Comparison of ENCODE assay signal across 23 cellular contexts in the genomic region with DNA sequence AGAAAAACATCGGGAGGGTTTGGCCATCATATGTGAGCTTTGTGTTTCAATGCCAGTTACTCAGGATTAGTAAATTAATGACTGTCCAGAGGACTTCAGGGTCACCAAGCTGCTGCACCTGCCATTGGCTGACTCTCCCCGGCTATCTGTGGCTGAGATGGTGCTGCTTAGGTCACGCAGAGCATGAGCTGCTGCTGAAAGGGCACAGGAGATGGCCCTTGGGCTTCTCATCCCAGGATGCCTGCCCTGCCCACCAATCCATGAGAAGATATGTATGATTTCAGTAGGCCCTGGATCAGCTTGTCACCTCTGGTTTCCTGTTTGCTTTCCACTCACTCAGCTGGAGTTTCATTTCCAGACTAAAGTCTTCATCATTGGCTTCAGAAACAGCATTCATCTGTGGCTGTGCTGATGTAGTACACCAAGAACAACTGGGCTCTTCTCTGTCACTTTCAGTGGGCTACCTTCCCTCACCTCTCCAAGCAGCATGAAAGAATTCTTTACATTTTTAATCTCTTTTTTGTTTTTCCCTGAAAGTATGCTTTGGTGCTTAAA. TPM values are rescaled to one million over a fixed set of nuclear protein-coding genes. Genes with fewer than 3 reads are reported as not detected.
A peak's percentile ranks its signal among the peaks of the same experiment; 100 is the strongest.
DNase-seq lines count a peak whose midpoint lies in the region; ATAC-seq lines count a peak whose summit lies in the region.
"Had no signal": no experiment of that assay in that cellular context is flagged by ENCODE, and none has a peak within 500 bp of the region (broad histone marks: within the 10 kb centered on the region; RNA-seq: fewer than 3 reads in every experiment).

No MANE protein-coding gene starts in this region.

- ATAC-seq in activated CD4-positive, alpha-beta T cell treated with anti-CD3 and anti-CD28 coated beads for 36 hours: peak; percentile 52
- ATAC-seq in activated naive CD8-positive, alpha-beta T cell treated with anti-CD3 and anti-CD28 coated beads, Interleukin-2, amount 50 U/mL, for 24 hours: no peak
- ATAC-seq: esophagus mucosa, foreskin keratinocyte had no signal

- POLR2A ChIA-PET in activated CD4-positive, alpha-beta T cell treated with anti-CD3 and anti-CD28 coated beads for 36 hours (lab: Charles Lee): interaction anchor here (0.6 to 1.1 kb wide), 3 partner anchors 43 to 222 kb away, joined by 3 to 4 read pairs (median 4); no protein-coding TSS in a partner anchor

- peak overlapping the region; percentile 84 for H3K27ac Mint-ChIP-seq in activated CD4-positive, alpha-beta T cell treated with anti-CD3 and anti-CD28 coated beads for 36 hours
- H3K27ac Mint-ChIP-seq in activated naive CD8-positive, alpha-beta T cell treated with anti-CD3 and anti-CD28 coated beads, Interleukin-2, amount 50 U/mL, for 24 hours: peak overlapping the region; percentile 6

- CTCF ChIA-PET in activated CD4-positive, alpha-beta T cell treated with anti-CD3 and anti-CD28 coated beads for 36 hours (lab: Charles Lee): interaction anchor here (0.6 to 1.8 kb wide), 6 partner anchors 14 to 237 kb away, joined by 3 to 7 read pairs (median 3); partner anchors contain the start of gene PCBD2

- peaks cover 17% of the 10 kb centered on the region for H3K36me3 Mint-ChIP-seq in activated CD4-positive, alpha-beta T cell treated with anti-CD3 and anti-CD28 coated beads for 36 hours (ENCODE audit: low read depth)
- H3K36me3 Mint-ChIP-seq in activated naive CD8-positive, alpha-beta T cell treated with anti-CD3 and anti-CD28 coated beads, Interleukin-2, amount 50 U/mL, for 24 hours (ENCODE audit: low read depth): peaks cover 3% of the 10 kb centered on the region

- intact Hi-C loops in activated CD4-positive, alpha-beta T cell treated with anti-CD3 and anti-CD28 coated beads for 36 hours (cut with DNase I, micrococcal nuclease): loop anchor here in 1 of 2 experiments (2.0 kb wide), 2 partner anchors 45 to 67 kb away; no protein-coding TSS in a partner anchor

- H3K9me3 Mint-ChIP-seq in activated CD4-positive, alpha-beta T cell treated with anti-CD3 and anti-CD28 coated beads for 36 hours (ENCODE audit: low read depth): no peaks in the 10 kb centered on the region
- no peaks in the 10 kb centered on the region for H3K9me3 Mint-ChIP-seq in activated naive CD8-positive, alpha-beta T cell treated with anti-CD3 and anti-CD28 coated beads, Interleukin-2, amount 50 U/mL, for 24 hours

- H3K4me1 Mint-ChIP-seq in activated CD4-positive, alpha-beta T cell treated with anti-CD3 and anti-CD28 coated beads for 36 hours: peaks cover 28% of the 10 kb centered on the region
- peaks cover 28% of the 10 kb centered on the region for H3K4me1 Mint-ChIP-seq in activated naive CD8-positive, alpha-beta T cell treated with anti-CD3 and anti-CD28 coated beads, Interleukin-2, amount 50 U/mL, for 24 hours

- DNase-seq in activated CD4-positive, alpha-beta T cell treated with anti-CD3 and anti-CD28 coated beads for 36 hours: peak; percentile 29
- DNase-seq in activated CD4-positive, alpha-beta T cell treated with anti-CD3 and anti-CD28 coated beads for 1 hour: no peak
- DNase-seq in stimulated activated CD4-positive, alpha-beta T cell treated with anti-CD3 and anti-CD28 coated beads, Interleukin-1b, Interleukin-23, amount 100 ng/mL, for 48 hours: peak; percentile 12
- DNase-seq in stimulated activated CD4-positive, alpha-beta T cell treated with anti-CD3 and anti-CD28 coated beads, Interleukin-4, amount 100 ng/mL, for 24 hours: no peak
- no peak for DNase-seq in activated naive CD8-positive, alpha-beta T cell treated with anti-CD3 and anti-CD28 coated beads, Interleukin-2, amount 50 U/mL, for 24 hours
- DNase-seq in NCI-H1105 treated with DMSO at 0.1 percent for 48 hours (lab: John Stamatoyannopoulos, UW) (no peak), NCI-H526 treated with DMSO at 0.1 percent for 48 hours (lab: John Stamatoyannopoulos, UW) (no peak), NCI-H1105 (lab: John Stamatoyannopoulos, UW) (no peak)
- DNase-seq: DMS53, foreskin keratinocyte, GF-D8, NCI-H1092 treated with DMSO at 0.1 percent for 48 hours, NCI-H2081, NCI-H345, nucleus accumbens, PC-9, retina, Right ventricle myocardium superior, spleen, T-helper 9 cell, WERI-Rb-1 had no signal

- H3K27me3 Mint-ChIP-seq in activated CD4-positive, alpha-beta T cell treated with anti-CD3 and anti-CD28 coated beads for 36 hours: no peaks in the 10 kb centered on the region
- no peaks in the 10 kb centered on the region for H3K27me3 Mint-ChIP-seq in activated naive CD8-positive, alpha-beta T cell treated with anti-CD3 and anti-CD28 coated beads, Interleukin-2, amount 50 U/mL, for 24 hours

- no peak overlapping the region for H3K4me3 Mint-ChIP-seq in activated CD4-positive, alpha-beta T cell treated with anti-CD3 and anti-CD28 coated beads for 36 hours
- H3K4me3 Mint-ChIP-seq in activated naive CD8-positive, alpha-beta T cell treated with anti-CD3 and anti-CD28 coated beads, Interleukin-2, amount 50 U/mL, for 24 hours: no peak overlapping the region

RNA-seq across cellular contexts. Expression of gene CATSPER3, which starts 2.4 kb away (rescaled TPM):
- total RNA-seq in activated CD4-positive, alpha-beta T cell treated with anti-CD3 and anti-CD28 coated beads for 36 hours: under 1 TPM; 0.40 to 0.69 TPM
- total RNA-seq: A172 had no signal

Comparison
In these comparisons a context has a peak if more than half of its experiments do, and no peak if none do; other contexts are left out.
1. DNase-seq: peak in activated CD4-positive, alpha-beta T cell treated with anti-CD3 and anti-CD28 coated beads for 36 hours (single experiment) and stimulated activated CD4-positive, alpha-beta T cell treated with anti-CD3 and anti-CD28 coated beads, Interleukin-1b, Interleukin-23, amount 100 ng/mL, for 48 hours (single experiment); none in activated CD4-positive, alpha-beta T cell treated with anti-CD3 and anti-CD28 coated beads for 1 hour (single experiment), stimulated activated CD4-positive, alpha-beta T cell treated with anti-CD3 and anti-CD28 coated beads, Interleukin-4, amount 100 ng/mL, for 24 hours (single experiment), activated naive CD8-positive, alpha-beta T cell treated with anti-CD3 and anti-CD28 coated beads, Interleukin-2, amount 50 U/mL, for 24 hours (single experiment), NCI-H1105 treated with DMSO at 0.1 percent for 48 hours (single experiment), NCI-H526 treated with DMSO at 0.1 percent for 48 hours (single experiment) and NCI-H1105 (single experiment).